8 cellular contexts compared by ENCODE assay signal in the genomic region with DNA sequence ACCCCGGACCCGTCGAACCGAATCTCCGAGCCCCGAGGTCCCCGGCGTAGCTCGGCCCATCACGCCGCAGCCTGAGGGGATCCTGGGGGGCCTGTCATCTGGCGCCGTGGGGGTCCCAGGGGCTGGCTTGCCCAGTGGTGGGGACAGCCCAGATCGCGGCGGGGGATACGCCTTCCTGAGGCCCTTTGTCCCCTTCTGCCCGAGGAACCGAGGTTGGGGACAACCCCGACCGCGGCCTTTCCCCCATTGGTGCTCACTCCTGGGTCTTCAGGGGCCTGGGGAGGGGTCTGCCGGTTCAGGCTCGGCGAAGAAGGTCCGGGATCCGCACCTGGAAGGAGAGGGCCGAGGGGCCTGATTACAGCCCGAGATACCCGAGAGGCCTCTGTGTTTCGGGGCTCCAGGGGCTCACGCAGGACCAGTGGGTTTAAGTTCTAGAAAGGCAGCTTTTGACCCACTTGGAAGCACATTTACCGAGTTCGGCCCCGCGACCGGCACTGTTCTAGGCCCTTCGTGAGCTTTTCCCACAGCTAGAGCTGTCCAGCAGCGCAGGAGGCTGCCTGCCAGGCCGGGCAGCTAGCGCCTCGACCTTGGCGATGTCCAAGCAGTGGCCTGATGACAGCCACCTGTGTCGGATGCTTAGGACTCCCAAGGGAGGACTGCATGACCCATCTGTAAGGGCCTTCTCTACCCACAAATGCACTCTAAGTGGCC. TPM values are rescaled to one million over a fixed set of nuclear protein-coding genes. Genes with fewer than 3 reads are reported as not detected.
DNase-seq lines count a peak whose midpoint lies in the region; ATAC-seq lines count a peak whose summit lies in the region.

No MANE protein-coding gene starts in this region.

- no peaks in the 10 kb centered on the region for H3K27me3 Mint-ChIP-seq in activated T-cell treated with anti-CD3 and anti-CD28 coated beads, Interleukin-2, amount 50 U/mL, for 72 hours (ENCODE audit: low read depth)
- H3K27me3 Mint-ChIP-seq in activated T-cell treated with anti-CD3 and anti-CD28 coated beads, Interleukin-2, amount 50 U/mL, for 4 hours (ENCODE audit: low read depth) = no peaks in the 10 kb centered on the region
- no peaks in the 10 kb centered on the region for H3K27me3 Mint-ChIP-seq in stimulated activated naive B cell treated with anti-CD40 and anti-IgM and Interleukin-4, amounts not matched to agents 10 μg/mL and 1 μg/mL and 100 μg/mL, for 72 hours

- H3K4me3 ChIP-seq in adipocyte (ENCODE audit: low read length) (peak overlapping the region; percentile 91), iPS-18c (ENCODE audit: insufficient read depth, low read depth, low read length) (peak overlapping the region; percentile 90)

- H3K4me1 ChIP-seq in adipocyte (ENCODE audit: control insufficient read depth, insufficient read depth, low read length) = peaks cover 54% of the 10 kb centered on the region

- H3K4me3 Mint-ChIP-seq in activated T-cell treated with anti-CD3 and anti-CD28 coated beads, Interleukin-2, amount 50 U/mL, for 72 hours = no peak overlapping the region
- no peak overlapping the region for H3K4me3 Mint-ChIP-seq in activated T-cell treated with anti-CD3 and anti-CD28 coated beads, Interleukin-2, amount 50 U/mL, for 4 hours
- H3K4me3 Mint-ChIP-seq in stimulated activated naive B cell treated with anti-CD40 and anti-IgM and Interleukin-4, amounts not matched to agents 10 μg/mL and 1 μg/mL and 100 μg/mL, for 72 hours = no peak overlapping the region

- peaks cover 39% of the 10 kb centered on the region for H3K4me1 Mint-ChIP-seq in activated T-cell treated with anti-CD3 and anti-CD28 coated beads, Interleukin-2, amount 50 U/mL, for 72 hours (ENCODE audit: low read depth)
- H3K4me1 Mint-ChIP-seq in activated T-cell treated with anti-CD3 and anti-CD28 coated beads, Interleukin-2, amount 50 U/mL, for 4 hours (ENCODE audit: low read depth) = peaks cover 39% of the 10 kb centered on the region
- H3K4me1 Mint-ChIP-seq in stimulated activated naive B cell treated with anti-CD40 and anti-IgM and Interleukin-4, amounts not matched to agents 10 μg/mL and 1 μg/mL and 100 μg/mL, for 72 hours = peaks cover 33 to 43% of the 10 kb centered on the region in 2 donors

- H3K27ac Mint-ChIP-seq in activated T-cell treated with anti-CD3 and anti-CD28 coated beads, Interleukin-2, amount 50 U/mL, for 72 hours = no peak overlapping the region
- no peak overlapping the region for H3K27ac Mint-ChIP-seq in stimulated activated naive B cell treated with anti-CD40 and anti-IgM and Interleukin-4, amounts not matched to agents 10 μg/mL and 1 μg/mL and 100 μg/mL, for 72 hours

- H3K36me3 ChIP-seq in adipocyte (ENCODE audit: control insufficient read depth, insufficient read depth, low read length, severe bottlenecking) = no peaks in the 10 kb centered on the region

- no peaks in the 10 kb centered on the region for H3K9me3 Mint-ChIP-seq in activated T-cell treated with anti-CD3 and anti-CD28 coated beads, Interleukin-2, amount 50 U/mL, for 72 hours
- H3K9me3 Mint-ChIP-seq in activated T-cell treated with anti-CD3 and anti-CD28 coated beads, Interleukin-2, amount 50 U/mL, for 4 hours = no peaks in the 10 kb centered on the region
- H3K9me3 Mint-ChIP-seq in stimulated activated naive B cell treated with anti-CD40 and anti-IgM and Interleukin-4, amounts not matched to agents 10 μg/mL and 1 μg/mL and 100 μg/mL, for 72 hours = no peaks in the 10 kb centered on the region

- peaks cover 3 to 5% of the 10 kb centered on the region in 2 donors for H3K36me3 Mint-ChIP-seq in activated T-cell treated with anti-CD3 and anti-CD28 coated beads, Interleukin-2, amount 50 U/mL, for 72 hours (ENCODE audit: insufficient read depth in 2 of 2)
- peaks cover 8% of the 10 kb centered on the region for H3K36me3 Mint-ChIP-seq in activated T-cell treated with anti-CD3 and anti-CD28 coated beads, Interleukin-2, amount 50 U/mL, for 4 hours (ENCODE audit: insufficient read depth)
- peaks cover 4 to 7% of the 10 kb centered on the region in 2 donors for H3K36me3 Mint-ChIP-seq in stimulated activated naive B cell treated with anti-CD40 and anti-IgM and Interleukin-4, amounts not matched to agents 10 μg/mL and 1 μg/mL and 100 μg/mL, for 72 hours

- DNase-seq in activated T-cell treated with anti-CD3 and anti-CD28 coated beads, Interleukin-2, amount 50 U/mL, for 72 hours = peak; percentile 12 to 13
- DNase-seq in activated T-cell treated with anti-CD3 and anti-CD28 coated beads, Interleukin-2, amount 50 U/mL, for 4 hours = no peak
- DNase-seq in adipocyte (ENCODE audit: low read depth) (peak; percentile 50), ureter (ENCODE audit: low spot score) (no peak)
- no peak for DNase-seq in stimulated activated naive B cell treated with anti-CD40 and anti-IgM and Interleukin-4, amounts not matched to agents 10 μg/mL and 1 μg/mL and 100 μg/mL, for 72 hours

- ATAC-seq in activated T-cell treated with anti-CD3 and anti-CD28 coated beads, Interleukin-2, amount 50 U/mL, for 72 hours (replicated peaks in 1 of 2) = peak in 1 of 2 donors; percentile 2
- ATAC-seq in activated T-cell treated with anti-CD3 and anti-CD28 coated beads, Interleukin-2, amount 50 U/mL, for 4 hours = no peak
- ATAC-seq in HG03432 (IDR thresholded peaks at IDR 0.05; ENCODE audit: unreplicated experiment) (peak; percentile 10), HG03095 (IDR thresholded peaks at IDR 0.05; ENCODE audit: unreplicated experiment) (no peak)
- peak; percentile 4 for ATAC-seq in stimulated activated naive B cell treated with anti-CD40 and anti-IgM and Interleukin-4, amounts not matched to agents 10 μg/mL and 1 μg/mL and 100 μg/mL, for 72 hours (replicated peaks)

- peak overlapping the region; percentile 91 for H3K9ac ChIP-seq in adipocyte (ENCODE audit: low read length)

- H3K27me3 ChIP-seq in adipocyte (replicated peaks; ENCODE audit: control insufficient read depth, insufficient read depth, low read length) = no peaks in the 10 kb centered on the region

- H3K9me3 ChIP-seq in adipocyte (ENCODE audit: control insufficient read depth, low read length) (no peaks in the 10 kb centered on the region), iPS-18c (ENCODE audit: control insufficient read depth, insufficient read depth, low read length) (no peaks in the 10 kb centered on the region)

RNA-seq across cellular contexts. Expression of a gene that starts 0.5 kb away (rescaled TPM):
- 10 to 100 TPM; 36.8 to 44.1 TPM for total RNA-seq in activated T-cell treated with anti-CD3 and anti-CD28 coated beads, Interleukin-2, amount 50 U/mL, for 72 hours
- 10 to 100 TPM; 48.9 to 72.6 (median 64.1) TPM for total RNA-seq in activated T-cell treated with anti-CD3 and anti-CD28 coated beads, Interleukin-2, amount 50 U/mL, for 4 hours
- total RNA-seq in ureter = 134 TPM

Comparison
In these comparisons a context has a peak if more than half of its experiments do, and no peak if none do; other contexts are left out.
1. DNase-seq: peak in activated T-cell treated with anti-CD3 and anti-CD28 coated beads, Interleukin-2, amount 50 U/mL, for 72 hours (2 of 2) and adipocyte (single experiment); none in activated T-cell treated with anti-CD3 and anti-CD28 coated beads, Interleukin-2, amount 50 U/mL, for 4 hours (single experiment), stimulated activated naive B cell treated with anti-CD40 and anti-IgM and Interleukin-4, amounts not matched to agents 10 μg/mL and 1 μg/mL and 100 μg/mL, for 72 hours (single experiment) and ureter (single experiment).
2. ATAC-seq: peak in HG03432 (single experiment) and stimulated activated naive B cell treated with anti-CD40 and anti-IgM and Interleukin-4, amounts not matched to agents 10 μg/mL and 1 μg/mL and 100 μg/mL, for 72 hours (2 of 2); none in activated T-cell treated with anti-CD3 and anti-CD28 coated beads, Interleukin-2, amount 50 U/mL, for 4 hours (0 of 2) and HG03095 (single experiment).